ENCODE assay signal across 11 cellular contexts in genomic region chr3:149342413-149343340, GRCh38. TPM values are rescaled to one million over a fixed set of nuclear protein-coding genes. Genes with fewer than 3 reads are reported as not detected.
DNase-seq lines count a peak whose midpoint lies in the region; ATAC-seq and TF ChIP-seq lines count a peak whose summit lies in the region.
"Had no signal": no experiment of that assay in that cellular context is flagged by ENCODE, and none has a peak within 500 bp of the region (broad histone marks: within the 10 kb centered on the region; RNA-seq: fewer than 3 reads in every experiment).

No MANE protein-coding gene starts in this region.

- TF ChIP-seq POLR2A in suprapubic skin (IDR thresholded peaks at IDR 0.05) = no peak

- CTCF ChIA-PET in AG04450 (lab: Charles Lee) = interaction anchor here (0.6 to 0.9 kb wide), 2 partner anchors 68 to 137 kb away, joined by 3 read pairs; no protein-coding TSS in a partner anchor

- H3K4me1 ChIP-seq in suprapubic skin = peaks cover 17% of the 10 kb centered on the region

- H3K4me3 ChIP-seq in AG04450 (ENCODE audit: low read depth, low read length) (no peak overlapping the region), suprapubic skin (no peak overlapping the region)

- no peaks in the 10 kb centered on the region for H3K27me3 ChIP-seq in AG04450 (ENCODE audit: control insufficient read depth, insufficient read depth, low read length)
- no peaks in the 10 kb centered on the region for H3K27me3 ChIP-seq in suprapubic skin

- intact Hi-C loops in posterior cingulate gyrus (cut with DNase I) = no loop called here

- no peak for TF ChIP-seq CTCF in AG04450 (IDR thresholded peaks at IDR 0.05; ENCODE audit: low read depth, low read length)
- TF ChIP-seq CTCF in suprapubic skin (IDR thresholded peaks at IDR 0.05) = no peak

- 71% methylated on average over 4 of the region's 4 CpGs for WGBS in suprapubic skin

- no peaks in the 10 kb centered on the region for H3K36me3 ChIP-seq in suprapubic skin

- ATAC-seq in SK-N-SH treated with all-trans-retinoic acid at 6 μM for 48 hours (peak; percentile 54), HG02678 (IDR thresholded peaks at IDR 0.05; ENCODE audit: unreplicated experiment) (no peak), GM18502 (IDR thresholded peaks at IDR 0.05; ENCODE audit: poor library complexity, unreplicated experiment) (no peak)
- ATAC-seq: stimulated activated naive CD8-positive, alpha-beta T cell treated with anti-CD3 and anti-CD28 coated beads, Interleukin-15, amount 100 ng/mL, for 72 hours had no signal

- H3K9me3 ChIP-seq in AG04450 (ENCODE audit: control insufficient read depth, insufficient read depth, low read length) (no peaks in the 10 kb centered on the region), suprapubic skin (no peaks in the 10 kb centered on the region)

- H3K27ac ChIP-seq in AG04450 (ENCODE audit: low read depth, low read length) (no peak overlapping the region), suprapubic skin (no peak overlapping the region)

- TF ChIP-seq EP300 in suprapubic skin (IDR thresholded peaks at IDR 0.05) = no peak

- POLR2A ChIA-PET in AG04450 (lab: Yijun Ruan, JAX) = no interaction called here

- DNase-seq in AG04450 (ENCODE audit: low read depth, low spot score) (peak; percentile 63), HCEC 1CT (peak; percentile 91), foreskin melanocyte (peak; percentile 46), posterior cingulate gyrus (no peak), suprapubic skin (ENCODE audit: low spot score in 2 of 2) (no peak)
- DNase-seq: activated naive CD4-positive, alpha-beta T cell treated with anti-CD3 and anti-CD28 coated beads, Interleukin-2, amount 50 U/mL, for 16 hours; stimulated activated naive CD8-positive, alpha-beta T cell treated with anti-CD3 and anti-CD28 coated beads, Interleukin-15, amount 100 ng/mL, for 72 hours had no signal

TF ChIP-seq in SK-N-SH treated with all-trans-retinoic acid at 6 μM for 48 hours, 23 proteins besides CTCF, POLR2A, EP300 and RAD21:
- TF ChIP-seq ZFP30 (CRISPR knock-in tag; IDR thresholded peaks at IDR 0.05) = no peak
TF ChIP-seq in SK-N-SH treated with all-trans-retinoic acid at 6 μM for 48 hours: peak in this region for 0.

RNA-seq across cellular contexts. Expression of gene TM4SF18, which starts 9.2 kb away (rescaled TPM):
- 0.09 TPM in 1 of 2 replicates, not detected in the other for polyA plus RNA-seq in AG04450 (2011; rRNA removed)
- polyA minus RNA-seq in AG04450 (2011; rRNA and poly(A)+ RNA removed) = not detected in 2 replicates
- 1 to 10 TPM; 1.8 to 7.9 (median 3.4) TPM for total RNA-seq in suprapubic skin
- polyA plus RNA-seq: IgD-negative memory B cell had no signal

RNA-seq across cellular contexts. Expression of gene TM4SF1, which starts 34.8 kb away (rescaled TPM):
- 232 and 260 TPM in 2 replicates for polyA plus RNA-seq in AG04450 (2011; rRNA removed)
- polyA minus RNA-seq in AG04450 (2011; rRNA and poly(A)+ RNA removed) = 189 and 207 TPM in 2 replicates
- total RNA-seq in suprapubic skin = 10 to 100 TPM; 80.4 to 96.4 (median 83.6) TPM
- polyA plus RNA-seq: IgD-negative memory B cell had no signal

Comparison
In these comparisons a context has a peak if more than half of its experiments do, and no peak if none do; other contexts are left out.
1. DNase-seq: peak in AG04450 (single experiment), HCEC 1CT (single experiment) and foreskin melanocyte (single experiment); none in posterior cingulate gyrus (0 of 10) and suprapubic skin (0 of 2).